In the genomic region with DNA sequence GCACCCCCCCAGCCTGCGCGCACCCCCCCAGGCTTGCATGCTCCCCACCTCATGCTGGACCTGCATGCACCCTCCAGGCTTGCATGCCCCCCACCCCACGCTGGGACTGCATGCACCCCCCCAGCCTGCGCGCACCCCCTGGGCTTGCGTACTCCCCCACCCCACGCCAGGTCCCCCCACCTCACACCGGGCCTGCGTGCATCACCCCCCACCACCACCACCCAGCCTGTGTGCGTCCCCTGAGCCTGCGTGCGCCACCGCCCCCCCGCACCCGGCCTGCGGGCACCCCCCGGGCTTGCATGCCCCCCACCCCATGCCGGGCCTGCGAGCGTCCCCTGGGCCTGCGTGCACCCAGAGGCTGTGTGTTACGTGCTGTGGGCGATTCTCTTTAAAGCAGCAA, we compare ENCODE assay signal across 29 cellular contexts.
"Had no signal": no experiment of that assay in that cellular context is flagged by ENCODE, and none has a peak within 500 bp of the region (broad histone marks: within the 10 kb centered on the region; RNA-seq: fewer than 3 reads in every experiment).

No MANE protein-coding gene starts in this region.

- H3K36me3 ChIP-seq: esophagus squamous epithelium, heart right ventricle, left lung, lower lobe of right lung, neutrophil, pancreas, right lobe of liver, thoracic aorta, tibial nerve, upper lobe of left lung had no signal

- DNase-seq: cortex of kidney; effector memory CD8-positive, alpha-beta T cell; erythroblast; esophagus squamous epithelium; foreskin melanocyte; glutamatergic neuron; heart right ventricle; hippocampal formation; left cardiac atrium; left lung; lower lobe of right lung; naive B cell; pancreas; retina; right lobe of liver; stimulated activated CD4-positive, alpha-beta T cell treated with anti-CD3 and anti-CD28 coated beads, Interleukin-12 subunit alpha, Interleukin-12 subunit beta, amount 100 ng/mL, for 4 hours; stimulated activated CD4-positive, alpha-beta T cell treated with anti-CD3 and anti-CD28 coated beads, Interleukin-1b, Interleukin-23, amount 100 ng/mL, for 48 hours; stimulated activated CD4-positive, alpha-beta T cell treated with anti-CD3 and anti-CD28 coated beads, Interleukin-4, amount 100 ng/mL, for 1 hour; stimulated activated CD8-positive, alpha-beta memory T cell treated with anti-CD3 and anti-CD28 coated beads, Interleukin-4, amount 100 ng/mL, for 48 hours; stimulated activated naive CD4-positive, alpha-beta T cell treated with Interleukin-2 at 50 U/mL for 16 hours had no signal

- ATAC-seq: effector memory CD8-positive, alpha-beta T cell; left lung; lower lobe of right lung; natural killer cell treated with Interleukin-12 subunit alpha and Interleukin-12 subunit beta and Interleukin-15 and Interleukin-18, amount 100 ng/mL, for 72 hours; pancreas; right lobe of liver had no signal

- H3K4me3 ChIP-seq: esophagus squamous epithelium, heart right ventricle, left lung, lower lobe of right lung, pancreas, right lobe of liver, smooth muscle cell, thoracic aorta, tibial nerve, upper lobe of left lung had no signal

- H3K9me3 ChIP-seq: esophagus squamous epithelium, heart right ventricle, left lung, lower lobe of right lung, neutrophil, pancreas, right lobe of liver, thoracic aorta, tibial nerve, upper lobe of left lung had no signal

- H3K27ac ChIP-seq: esophagus squamous epithelium, heart right ventricle, left lung, lower lobe of right lung, neutrophil, pancreas, right lobe of liver, thoracic aorta, tibial nerve, upper lobe of left lung had no signal

- H3K4me1 ChIP-seq: left lung, lower lobe of right lung, pancreas, right lobe of liver had no signal

- FAIRE-seq: endometrium, islet of Langerhans, pancreas, urothelium cell line had no signal
